In the genomic region with DNA sequence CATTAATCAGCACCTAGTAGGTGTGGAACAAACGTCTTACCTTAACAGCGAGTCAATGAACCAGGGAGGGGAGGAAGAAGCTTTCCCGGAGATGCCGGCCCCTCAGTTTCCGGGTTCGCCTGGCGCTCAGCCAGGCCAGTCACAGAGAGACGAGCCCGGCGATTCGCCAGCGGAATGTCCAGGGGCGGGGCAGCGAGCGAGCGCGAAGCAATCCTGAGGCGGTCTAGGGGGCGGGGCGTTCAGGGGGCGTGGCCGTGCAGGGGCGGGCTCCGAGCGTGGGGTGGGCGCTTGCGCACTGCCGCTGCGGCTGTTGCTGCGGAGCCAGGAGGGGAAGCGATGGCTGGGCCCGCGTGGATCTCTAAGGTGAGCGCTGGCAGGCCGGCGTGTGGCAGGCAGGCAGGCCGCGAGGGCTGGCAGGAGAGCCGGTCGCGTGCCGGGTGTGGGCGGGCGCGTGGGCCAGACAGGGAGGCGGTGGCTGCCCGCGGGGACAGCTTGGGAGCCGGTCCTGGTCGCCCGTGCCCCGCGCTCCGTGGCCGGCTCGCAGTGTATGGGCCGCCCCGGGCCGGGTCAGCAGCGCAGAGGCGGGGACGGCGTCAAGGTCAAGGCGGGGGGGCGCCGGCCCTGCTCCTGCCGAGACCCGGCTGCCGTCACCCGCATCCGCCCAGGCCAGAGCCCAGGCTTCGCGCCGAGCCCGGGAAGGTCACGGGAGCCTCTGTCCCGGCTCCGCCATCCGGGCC, we compare ENCODE assay signal across 8 cellular contexts. TPM values are rescaled to one million over a fixed set of nuclear protein-coding genes. Genes with fewer than 3 reads are reported as not detected.
DNase-seq lines count a peak whose midpoint lies in the region; ATAC-seq, FAIRE-seq and TF ChIP-seq lines count a peak whose summit lies in the region.

A gene (plus strand): TSS at position 295 of the 737 bp plus-strand sequence. CDS start 42 bp downstream, at position 337.

- H3K4me3 ChIP-seq in GM12875 (ENCODE audit: low read depth, low read length) (peak within 1 kb of the TSS; percentile 74), pancreas (peak within 1 kb of the TSS; percentile 55 to 92 (median 80)), thyroid gland (replicated peaks in 1 of 3) (peak within 1 kb of the TSS; percentile 58 to 87 (median 78))

- TF ChIP-seq CTCF in GM12875 (IDR thresholded peaks at IDR 0.05; ENCODE audit: borderline replicate concordance, insufficient read depth, low read depth, low read length) = no peak
- TF ChIP-seq CTCF in pancreas (IDR thresholded peaks at IDR 0.05) = no peak
- no peak for TF ChIP-seq CTCF in thyroid gland (IDR thresholded peaks at IDR 0.05)

- 0 to 1% methylated on average over 56 to 79 of the region's 79 CpGs for WGBS in pancreas, 2 donors
- 0% methylated on average over 33 to 40 of the region's 79 CpGs for WGBS in thyroid gland, 2 donors

- no peaks in the 10 kb centered on the region for H3K36me3 ChIP-seq in pancreas
- H3K36me3 ChIP-seq in thyroid gland = no peaks in the 10 kb centered on the region

- FAIRE-seq in pancreas (lab: Jason Lieb, UNC) = peak; percentile 64

- intact Hi-C loops in Right ventricle myocardium inferior (cut with DNase I) (loop anchor here (2.0 kb wide), 1 partner anchor 18 kb away; a partner anchor contains a TSS), pancreas (cut with DNase I) (no loop called here), thyroid gland (cut with DNase I) (loop anchor here (10.0 kb wide), 1 partner anchor 84 kb away; no protein-coding TSS in a partner anchor)

- peak; percentile 32 to 88 for TF ChIP-seq POLR2A in thyroid gland (IDR thresholded peaks at IDR 0.05)

- H3K27ac ChIP-seq in pancreas = peak within 1 kb of the TSS; percentile 51 to 73 (median 64)
- peak within 1 kb of the TSS; percentile 67 to 87 (median 81) for H3K27ac ChIP-seq in thyroid gland

- DNase-seq in NCI-H1417 treated with DMSO at 0.1 percent for 48 hours (lab: John Stamatoyannopoulos, UW) (peak; percentile 95), SW 1271 (lab: John Stamatoyannopoulos, UW) (peak; percentile 94 to 95), Right ventricle myocardium inferior (ENCODE audit: missing footprints) (peak; percentile 100), pancreas (peak; percentile 99 to 100 (median 100)), thyroid gland (peak; percentile 99 to 100)
- DNase-seq in activated naive CD8-positive, alpha-beta T cell treated with anti-CD3 and anti-CD28 coated beads, Interleukin-2, amount 50 U/mL, for 16 hours (ENCODE audit: low read depth, low spot score) = peak; percentile 100

- H3K27me3 ChIP-seq in pancreas (no peaks in the 10 kb centered on the region), thyroid gland (no peaks in the 10 kb centered on the region)

- H3K9me3 ChIP-seq in pancreas (no peaks in the 10 kb centered on the region), thyroid gland (no peaks in the 10 kb centered on the region)

- peak; percentile 85 for ATAC-seq in HG02763 (IDR thresholded peaks at IDR 0.05; ENCODE audit: unreplicated experiment)
- peak; percentile 98 for ATAC-seq in Right ventricle myocardium inferior
- peak; percentile 97 to 99 (median 98) for ATAC-seq in pancreas

- peaks cover 0 to 10% (median 5%) of the 10 kb centered on the region in 3 donors for H3K4me1 ChIP-seq in pancreas
- peaks cover 15 to 16% of the 10 kb centered on the region in 2 donors for H3K4me1 ChIP-seq in thyroid gland

RNA-seq across cellular contexts. Expression of the gene that starts here (rescaled TPM):
- total RNA-seq in Right ventricle myocardium inferior = 425 TPM
- 10 to 100 TPM; 18.9 to 32.1 (median 27.5) TPM for total RNA-seq in pancreas
- 10 to 100 TPM; 10.2 to 22.4 TPM for polyA plus RNA-seq in pancreas
- total RNA-seq in thyroid gland = 100 to 1,000 TPM in 1 of 4 donors, 10 to 100 TPM in 3; 55.1 to 155 (median 83.3) TPM

Comparison
In these comparisons a context has a peak if more than half of its experiments do, and no peak if none do; other contexts are left out.
1. Peak in every context shown above with its lines: DNase-seq, ATAC-seq, H3K4me3 ChIP-seq and H3K27ac ChIP-seq.
2. intact Hi-C loops: an anchor here in Right ventricle myocardium inferior (2.0 kb wide) and thyroid gland (10.0 kb wide); none called in pancreas.